ENCODE assay signal across 8 cellular contexts in the genomic region with DNA sequence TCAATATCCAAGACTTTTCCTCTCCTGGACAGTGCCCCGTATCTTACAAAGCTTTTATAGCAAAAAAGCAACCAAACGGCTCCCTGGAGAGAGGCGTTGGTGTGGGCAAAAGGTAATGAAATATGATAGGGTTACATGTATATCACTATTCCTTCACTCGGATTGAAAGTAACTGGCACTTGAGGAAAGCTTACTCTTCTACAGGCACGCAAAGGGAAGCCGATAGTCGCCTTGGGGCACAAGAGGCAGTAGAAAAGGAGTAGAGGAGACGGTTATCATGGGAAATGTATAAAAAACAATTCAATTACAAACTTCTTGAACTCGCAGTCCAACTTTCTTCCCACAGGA. TPM values are rescaled to one million over a fixed set of nuclear protein-coding genes. Genes with fewer than 3 reads are reported as not detected.
DNase-seq lines count a peak whose midpoint lies in the region; ATAC-seq and TF ChIP-seq lines count a peak whose summit lies in the region.

No MANE protein-coding gene starts in this region.

- peak overlapping the region; percentile 83 to 89 for H3K4me3 ChIP-seq in testis

- H3K36me3 ChIP-seq in testis (ENCODE audit: low read depth, missing control alignments): no peaks in the 10 kb centered on the region

- ATAC-seq in activated T-helper 17 cell treated with anti-CD3 and anti-CD28 coated beads, Interleukin-2, amount 50 U/mL, for 72 hours (replicated peaks): no peak
- no peak for ATAC-seq in GM21528 (IDR thresholded peaks at IDR 0.05; ENCODE audit: low FRiP score, unreplicated experiment)

- peak overlapping the region; percentile 99 for H3K27ac Mint-ChIP-seq in activated CD4-positive, alpha-beta T cell treated with anti-CD3 and anti-CD28 coated beads, Interleukin-2, amount 10 ng/mL, durations not matched to agents 24 days and 14 days
- peak overlapping the region; percentile 96 for H3K27ac Mint-ChIP-seq in activated T-helper 17 cell treated with anti-CD3 and anti-CD28 coated beads, Interleukin-2, amount 50 U/mL, for 72 hours
- peak overlapping the region; percentile 93 to 100 (median 97) for H3K27ac Mint-ChIP-seq in immature natural killer cell

- no peak for TF ChIP-seq CTCF in testis (IDR thresholded peaks at IDR 0.05)

- peak overlapping the region; percentile 100 for H3K4me3 Mint-ChIP-seq in activated CD4-positive, alpha-beta T cell treated with anti-CD3 and anti-CD28 coated beads, Interleukin-2, amount 10 ng/mL, durations not matched to agents 24 days and 14 days
- peak overlapping the region; percentile 98 for H3K4me3 Mint-ChIP-seq in activated T-helper 17 cell treated with anti-CD3 and anti-CD28 coated beads, Interleukin-2, amount 50 U/mL, for 72 hours
- peak overlapping the region; percentile 97 to 100 (median 100) for H3K4me3 Mint-ChIP-seq in immature natural killer cell

- H3K27me3 Mint-ChIP-seq in activated CD4-positive, alpha-beta T cell treated with anti-CD3 and anti-CD28 coated beads, Interleukin-2, amount 10 ng/mL, durations not matched to agents 24 days and 14 days: no peaks in the 10 kb centered on the region
- no peaks in the 10 kb centered on the region for H3K27me3 Mint-ChIP-seq in activated T-helper 17 cell treated with anti-CD3 and anti-CD28 coated beads, Interleukin-2, amount 50 U/mL, for 72 hours
- H3K27me3 Mint-ChIP-seq in immature natural killer cell (ENCODE audit: low read depth in 3 of 3): peaks cover 7 to 18% (median 9%) of the 10 kb centered on the region in 3 donors

- H3K27ac ChIP-seq in testis: peak overlapping the region; percentile 64 to 86

- WGBS in testis, 2 donors: 8 to 20% methylated on average over 9 of the region's 9 CpGs

- intact Hi-C loops in activated CD4-positive, alpha-beta T cell treated with anti-CD3 and anti-CD28 coated beads, Interleukin-2, amount 10 ng/mL, durations not matched to agents 24 days and 14 days (cut with micrococcal nuclease): no loop called here
- intact Hi-C loops in testis (cut with DNase I; ENCODE audit: low total_unique reads): no loop called here

- H3K9me3 Mint-ChIP-seq in activated CD4-positive, alpha-beta T cell treated with anti-CD3 and anti-CD28 coated beads, Interleukin-2, amount 10 ng/mL, durations not matched to agents 24 days and 14 days: no peaks in the 10 kb centered on the region
- no peaks in the 10 kb centered on the region for H3K9me3 Mint-ChIP-seq in activated T-helper 17 cell treated with anti-CD3 and anti-CD28 coated beads, Interleukin-2, amount 50 U/mL, for 72 hours
- H3K9me3 Mint-ChIP-seq in immature natural killer cell: no peaks in the 10 kb centered on the region

- DNase-seq in activated CD4-positive, alpha-beta T cell treated with anti-CD3 and anti-CD28 coated beads, Interleukin-2, amount 10 ng/mL, durations not matched to agents 24 days and 14 days: peak; percentile 71
- DNase-seq in activated CD4-positive, alpha-beta T cell treated with anti-CD3 and anti-CD28 coated beads for 4 hours: no peak
- DNase-seq in immature natural killer cell (no peak), testis (no peak), NCI-H446 (lab: John Stamatoyannopoulos, UW) (no peak), inferior parietal cortex (ENCODE audit: extremely low spot score) (no peak)

- TF ChIP-seq POLR2A in testis (IDR thresholded peaks at IDR 0.05): no peak

- no peaks in the 10 kb centered on the region for H3K27me3 ChIP-seq in testis

- no peaks in the 10 kb centered on the region for H3K9me3 ChIP-seq in testis

- no peaks in the 10 kb centered on the region for H3K4me1 ChIP-seq in testis

- peaks cover 58% of the 10 kb centered on the region for H3K4me1 Mint-ChIP-seq in activated CD4-positive, alpha-beta T cell treated with anti-CD3 and anti-CD28 coated beads, Interleukin-2, amount 10 ng/mL, durations not matched to agents 24 days and 14 days
- peaks cover 21% of the 10 kb centered on the region for H3K4me1 Mint-ChIP-seq in activated T-helper 17 cell treated with anti-CD3 and anti-CD28 coated beads, Interleukin-2, amount 50 U/mL, for 72 hours
- peaks cover 50 to 53% of the 10 kb centered on the region in 2 donors for H3K4me1 Mint-ChIP-seq in immature natural killer cell

- H3K36me3 Mint-ChIP-seq in activated CD4-positive, alpha-beta T cell treated with anti-CD3 and anti-CD28 coated beads, Interleukin-2, amount 10 ng/mL, durations not matched to agents 24 days and 14 days (ENCODE audit: low read depth): peaks cover 43% of the 10 kb centered on the region
- peaks cover 91% of the 10 kb centered on the region for H3K36me3 Mint-ChIP-seq in activated T-helper 17 cell treated with anti-CD3 and anti-CD28 coated beads, Interleukin-2, amount 50 U/mL, for 72 hours (ENCODE audit: low read depth)
- peaks cover 12% of the 10 kb centered on the region in 3 donors for H3K36me3 Mint-ChIP-seq in immature natural killer cell

RNA-seq across cellular contexts. Expression of gene DIAPH1, which starts 1.1 kb away (rescaled TPM):
- total RNA-seq in activated CD4-positive, alpha-beta T cell treated with anti-CD3 and anti-CD28 coated beads, Interleukin-2, amount 10 ng/mL, durations not matched to agents 24 days and 14 days: 225 and 232 TPM in 2 replicates
- total RNA-seq in activated T-helper 17 cell treated with anti-CD3 and anti-CD28 coated beads, Interleukin-2, amount 50 U/mL, for 72 hours: 100 to 1,000 TPM; 186 to 268 TPM
- 100 to 1,000 TPM; 108 to 187 (median 123) TPM for polyA plus RNA-seq in immature natural killer cell
- total RNA-seq in testis: 10 to 100 TPM; 53.7 to 58.2 TPM
- polyA plus RNA-seq in testis (ENCODE audit: insufficient read depth, low read depth, low replicate concordance): 77.5 TPM

RNA-seq across cellular contexts. Expression of gene HDAC3, which starts 19.0 kb away (rescaled TPM):
- 88.1 and 92.3 TPM in 2 replicates for total RNA-seq in activated CD4-positive, alpha-beta T cell treated with anti-CD3 and anti-CD28 coated beads, Interleukin-2, amount 10 ng/mL, durations not matched to agents 24 days and 14 days
- total RNA-seq in activated T-helper 17 cell treated with anti-CD3 and anti-CD28 coated beads, Interleukin-2, amount 50 U/mL, for 72 hours: 100 to 1,000 TPM; 123 to 174 TPM
- polyA plus RNA-seq in immature natural killer cell (100 to 1,000 TPM in 1 of 3 donors, 10 to 100 TPM in 2; 71.5 to 140 (median 80.6) TPM), testis (ENCODE audit: insufficient read depth, low read depth, low replicate concordance) (57.3 TPM)
- total RNA-seq in testis: 10 to 100 TPM; 63.9 to 76.5 TPM

RNA-seq across cellular contexts. Expression of gene RELL2, which starts 19.1 kb away (rescaled TPM):
- total RNA-seq in activated CD4-positive, alpha-beta T cell treated with anti-CD3 and anti-CD28 coated beads, Interleukin-2, amount 10 ng/mL, durations not matched to agents 24 days and 14 days: 24.1 TPM in 2 replicates
- 10 to 100 TPM; 16.5 to 29.9 TPM for total RNA-seq in activated T-helper 17 cell treated with anti-CD3 and anti-CD28 coated beads, Interleukin-2, amount 50 U/mL, for 72 hours
- polyA plus RNA-seq in immature natural killer cell (1 to 10 TPM; 1.0 to 3.1 (median 1.5) TPM), testis (ENCODE audit: insufficient read depth, low read depth, low replicate concordance) (8.6 TPM)
- 10 to 100 TPM; 11.3 to 17.0 TPM for total RNA-seq in testis

RNA-seq across cellular contexts. Expression of gene FCHSD1, which starts 33.6 kb away (rescaled TPM):
- total RNA-seq in activated CD4-positive, alpha-beta T cell treated with anti-CD3 and anti-CD28 coated beads, Interleukin-2, amount 10 ng/mL, durations not matched to agents 24 days and 14 days: 33.1 and 34.5 TPM in 2 replicates
- 100 to 1,000 TPM in 1 of 2 donors, 10 to 100 TPM in 1; 38.7 to 113 TPM for total RNA-seq in activated T-helper 17 cell treated with anti-CD3 and anti-CD28 coated beads, Interleukin-2, amount 50 U/mL, for 72 hours
- polyA plus RNA-seq in immature natural killer cell (10 to 100 TPM in 2 of 3 donors, 1 to 10 TPM in 1; 5.9 to 14.7 (median 10.9) TPM), testis (ENCODE audit: insufficient read depth, low read depth, low replicate concordance) (12.9 TPM)
- total RNA-seq in testis: 10 to 100 TPM; 19.3 to 21.3 TPM
